ENCODE assay signal across 12 cellular contexts in the genomic region with DNA sequence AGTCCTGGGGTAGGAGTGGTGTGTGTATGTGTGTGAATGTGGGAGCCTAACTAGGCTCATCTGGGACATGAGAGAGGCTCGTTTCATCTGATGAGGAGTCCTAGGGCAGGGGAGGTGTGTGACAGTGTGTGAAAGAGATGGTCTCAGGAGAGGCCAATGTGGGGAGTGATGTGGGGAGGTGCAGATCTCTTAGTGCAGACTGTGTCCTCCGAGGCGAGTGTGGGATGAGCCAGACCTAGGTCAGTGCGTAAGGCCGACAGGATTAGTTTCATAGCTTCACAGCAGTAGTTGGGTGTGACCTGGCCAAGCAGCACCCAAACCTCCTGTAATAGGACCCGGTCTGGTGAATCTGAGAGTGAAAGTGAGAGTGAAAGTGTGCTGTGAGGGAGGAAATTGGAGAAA.
DNase-seq lines count a peak whose midpoint lies in the region; ATAC-seq and TF ChIP-seq lines count a peak whose summit lies in the region.
"Had no signal": no experiment of that assay in that cellular context is flagged by ENCODE, and none has a peak within 500 bp of the region (broad histone marks: within the 10 kb centered on the region; RNA-seq: fewer than 3 reads in every experiment).

No MANE protein-coding gene starts in this region.

- no peak overlapping the region for H3K4me3 Mint-ChIP-seq in mesothelial cell of epicardium
- H3K4me3 Mint-ChIP-seq: activated CD8-positive, alpha-beta T cell treated with anti-CD3 and anti-CD28 coated beads, Interleukin-2, amount 10 ng/mL, durations not matched to agents 7 days and 5 days; GM23338 had no signal

- DNase-seq in mucosa of descending colon, result no peak
- DNase-seq in mesothelial cell of epicardium (ENCODE audit: low spot score in 2 of 2, unreplicated experiment in 2 of 2), result no peak
- DNase-seq in pons (ENCODE audit: low spot score), result no peak
- no peak for DNase-seq in hippocampal formation (lab: John Stamatoyannopoulos, UW)
- DNase-seq: activated CD8-positive, alpha-beta T cell treated with anti-CD3 and anti-CD28 coated beads, Interleukin-2, amount 10 ng/mL, durations not matched to agents 7 days and 5 days; DMS 273 treated with DMSO at 0.1 percent for 48 hours; Kasumi-1; NCI-H446 had no signal

- H3K4me1 ChIP-seq in mucosa of descending colon (ENCODE audit: low read depth), result no peaks in the 10 kb centered on the region

- H3K27me3 Mint-ChIP-seq in mesothelial cell of epicardium (ENCODE audit: low read depth), result no peaks in the 10 kb centered on the region

- no peaks in the 10 kb centered on the region for H3K9me3 ChIP-seq in mucosa of descending colon

- ATAC-seq in GM18873 (IDR thresholded peaks at IDR 0.05; ENCODE audit: low FRiP score, unreplicated experiment), result peak; percentile 50
- peak; percentile 68 for ATAC-seq in GM21528 (IDR thresholded peaks at IDR 0.05; ENCODE audit: low FRiP score, unreplicated experiment)
- peak; percentile 88 for ATAC-seq in HG03097 (IDR thresholded peaks at IDR 0.05; ENCODE audit: low FRiP score, unreplicated experiment)
- peak; percentile 10 for ATAC-seq in mucosa of descending colon
- ATAC-seq: activated CD8-positive, alpha-beta T cell treated with anti-CD3 and anti-CD28 coated beads, Interleukin-2, amount 10 ng/mL, durations not matched to agents 7 days and 5 days; GM23338 had no signal

- peaks cover 7% of the 10 kb centered on the region for H3K36me3 Mint-ChIP-seq in mesothelial cell of epicardium

- H3K36me3 ChIP-seq in mucosa of descending colon (ENCODE audit: low read depth), result no peaks in the 10 kb centered on the region

- H3K27ac Mint-ChIP-seq in mesothelial cell of epicardium, result no peak overlapping the region
- H3K27ac Mint-ChIP-seq: activated CD8-positive, alpha-beta T cell treated with anti-CD3 and anti-CD28 coated beads, Interleukin-2, amount 10 ng/mL, durations not matched to agents 7 days and 5 days; GM23338 had no signal

- TF ChIP-seq CTCF in mucosa of descending colon (IDR thresholded peaks at IDR 0.05) (no peak), mesothelial cell of epicardium (IDR thresholded peaks at IDR 0.05; ENCODE audit: unreplicated experiment) (no peak)

- no peak overlapping the region for H3K4me3 ChIP-seq in mucosa of descending colon
- H3K4me3 ChIP-seq: GM23338 had no signal

- H3K4me1 Mint-ChIP-seq in mesothelial cell of epicardium, result peaks cover 2% of the 10 kb centered on the region

- intact Hi-C loops in mucosa of descending colon (cut with DNase I, micrococcal nuclease), result no loop called here

- peaks cover 69% of the 10 kb centered on the region for H3K9me3 Mint-ChIP-seq in mesothelial cell of epicardium

Comparison
In these comparisons a context has a peak if more than half of its experiments do, and no peak if none do; other contexts are left out.
1. ATAC-seq: peak in every context shown above with its lines; median percentile 88 in HG03097; 68 in GM21528; 50 in GM18873; 10 in mucosa of descending colon.